In genomic region chr2:106189764-106190468, GRCh38 we compare ENCODE assay signal across 10 cellular contexts. TPM values are rescaled to one million over a fixed set of nuclear protein-coding genes. Genes with fewer than 3 reads are reported as not detected.
DNase-seq lines count a peak whose midpoint lies in the region; ATAC-seq and TF ChIP-seq lines count a peak whose summit lies in the region.
"Had no signal": no experiment of that assay in that cellular context is flagged by ENCODE, and none has a peak within 500 bp of the region (broad histone marks: within the 10 kb centered on the region; RNA-seq: fewer than 3 reads in every experiment).

No MANE protein-coding gene starts in this region.

- H3F3A ChIP-seq in GM23338 (replicated peaks; ENCODE audit: low read depth): no peaks in the 10 kb centered on the region

- 90 to 93% methylated on average over 5 of the region's 5 CpGs for WGBS in aorta, 2 donors

- H3K4me3 Mint-ChIP-seq in GM23338: no peak overlapping the region; the same call in 2 of the 3 replicates
- H3K4me3 Mint-ChIP-seq in activated T-helper 17 cell treated with anti-CD3 and anti-CD28 coated beads, Interleukin-2, amount 50 U/mL, for 72 hours: peak overlapping the region; percentile 7

- ATAC-seq in GM23338 (no peak), aorta (ENCODE audit: low FRiP score) (no peak)
- ATAC-seq in activated T-helper 17 cell treated with anti-CD3 and anti-CD28 coated beads, Interleukin-2, amount 50 U/mL, for 72 hours (replicated peaks): no peak

- no peak for TF ChIP-seq CTCF in AG10803 (conservative IDR thresholded peaks at IDR 0.05; ENCODE audit: low read length)
- no peak for TF ChIP-seq CTCF in GM23338 (conservative IDR thresholded peaks at IDR 0.05; ENCODE audit: low read depth in 2 of 2)
- no peak for TF ChIP-seq CTCF in foreskin fibroblast (IDR thresholded peaks at IDR 0.05; ENCODE audit: low read depth, low read length)
- TF ChIP-seq CTCF in right atrium auricular region (IDR thresholded peaks at IDR 0.05): no peak

- H3K4me3 ChIP-seq in AG10803 (ENCODE audit: low read length) (no peak overlapping the region), GM23338 (no peak overlapping the region), foreskin fibroblast (ENCODE audit: low read depth in 1 of 2, low read length in 2 of 2) (no peak overlapping the region), aorta (ENCODE audit: low read length in 2 of 2) (no peak overlapping the region), right atrium auricular region (no peak overlapping the region)

- H3K27ac ChIP-seq in GM23338 (ENCODE audit: low read depth) (peak overlapping the region; percentile 57), aorta (ENCODE audit: low read depth in 1 of 2, low read length in 2 of 2) (no peak overlapping the region), right atrium auricular region (no peak overlapping the region)

- H3K9me3 ChIP-seq in aorta (ENCODE audit: control insufficient read depth, low read length): no peaks in the 10 kb centered on the region
- no peaks in the 10 kb centered on the region for H3K9me3 ChIP-seq in right atrium auricular region

- H3K79me2 ChIP-seq in GM23338 (replicated peaks; ENCODE audit: insufficient read depth): peaks cover 88% of the 10 kb centered on the region

- intact Hi-C loops in aorta (cut with DNase I): no loop called here

- H3K27me3 Mint-ChIP-seq in GM23338 (ENCODE audit: insufficient read depth, low read depth, poor library complexity): peaks cover 7% of the 10 kb centered on the region
- no peaks in the 10 kb centered on the region for H3K27me3 Mint-ChIP-seq in activated T-helper 17 cell treated with anti-CD3 and anti-CD28 coated beads, Interleukin-2, amount 50 U/mL, for 72 hours

- H3K4me1 ChIP-seq in GM23338 (ENCODE audit: insufficient read depth) (peaks cover 43% of the 10 kb centered on the region), aorta (ENCODE audit: control insufficient read depth in 1 of 2, insufficient read depth in 2 of 2, low read length in 2 of 2) (peaks cover 0 to 1% of the 10 kb centered on the region in 2 donors), right atrium auricular region (peaks cover 0 to 13% of the 10 kb centered on the region in 2 donors)

- H4K20me1 ChIP-seq in GM23338 (replicated peaks; ENCODE audit: insufficient read depth): peaks cover 35% of the 10 kb centered on the region

- H3K4me1 Mint-ChIP-seq in GM23338: peaks cover 48% of the 10 kb centered on the region
- peaks cover 51% of the 10 kb centered on the region for H3K4me1 Mint-ChIP-seq in activated T-helper 17 cell treated with anti-CD3 and anti-CD28 coated beads, Interleukin-2, amount 50 U/mL, for 72 hours

- H3K4me2 ChIP-seq in GM23338: peak overlapping the region; percentile 46; the same call in 1 of the 2 replicates

- DNase-seq in AG10803 (ENCODE audit: low read depth) (peak; percentile 34), GM23338 (ENCODE audit: low spot score) (no peak), foreskin fibroblast (peak; percentile 21 to 55), aorta (no peak), right atrium auricular region (ENCODE audit: low spot score) (no peak), epidermal melanocyte (ENCODE audit: insufficient read length, low spot score) (no peak), NCI-H2227 (lab: John Stamatoyannopoulos, UW; ENCODE audit: unreplicated experiment) (no peak)
- DNase-seq: DMS79, small intestine had no signal

- H3K36me3 Mint-ChIP-seq in GM23338 (ENCODE audit: low read depth): peaks cover 6% of the 10 kb centered on the region; the same call in 1 of the 3 replicates
- peaks cover 48% of the 10 kb centered on the region for H3K36me3 Mint-ChIP-seq in activated T-helper 17 cell treated with anti-CD3 and anti-CD28 coated beads, Interleukin-2, amount 50 U/mL, for 72 hours (ENCODE audit: low read depth)

- H3K9me2 ChIP-seq in GM23338 (ENCODE audit: insufficient read depth): no peaks in the 10 kb centered on the region

- H3K9me3 Mint-ChIP-seq in GM23338: no peaks in the 10 kb centered on the region
- no peaks in the 10 kb centered on the region for H3K9me3 Mint-ChIP-seq in activated T-helper 17 cell treated with anti-CD3 and anti-CD28 coated beads, Interleukin-2, amount 50 U/mL, for 72 hours

- no peaks in the 10 kb centered on the region for H3K27me3 ChIP-seq in GM23338 (ENCODE audit: insufficient read depth)
- no peaks in the 10 kb centered on the region for H3K27me3 ChIP-seq in aorta (ENCODE audit: control insufficient read depth in 1 of 2, insufficient read depth in 2 of 2, low read length in 1 of 2)
- no peaks in the 10 kb centered on the region for H3K27me3 ChIP-seq in right atrium auricular region

- H3K36me3 ChIP-seq in GM23338 (ENCODE audit: insufficient read depth) (no peaks in the 10 kb centered on the region), aorta (ENCODE audit: control insufficient read depth in 1 of 2, insufficient read depth in 2 of 2, low read length in 1 of 2) (no peaks in the 10 kb centered on the region), right atrium auricular region (no peaks in the 10 kb centered on the region)

- 0 out of 2 replicates have a peak overlapping the region, but pooled peaks have one; percentile 3 for H3K27ac Mint-ChIP-seq in GM23338
- H3K27ac Mint-ChIP-seq in activated T-helper 17 cell treated with anti-CD3 and anti-CD28 coated beads, Interleukin-2, amount 50 U/mL, for 72 hours: no peak overlapping the region

- H2AFZ ChIP-seq in GM23338: no peak overlapping the region

TF ChIP-seq in GM23338, 12 proteins besides CTCF, POLR2A, EP300 and RAD21 (continues in another document):
- TF ChIP-seq ZNF114 (CRISPR knock-in tag; IDR thresholded peaks at IDR 0.05): no peak
- no peak for TF ChIP-seq NANOG (IDR thresholded peaks at IDR 0.05; ENCODE audit: borderline replicate concordance)
- no peak for TF ChIP-seq EZH2phosphoT487 (IDR thresholded peaks at IDR 0.05; ENCODE audit: unreplicated experiment)
- TF ChIP-seq, protein P1, sequence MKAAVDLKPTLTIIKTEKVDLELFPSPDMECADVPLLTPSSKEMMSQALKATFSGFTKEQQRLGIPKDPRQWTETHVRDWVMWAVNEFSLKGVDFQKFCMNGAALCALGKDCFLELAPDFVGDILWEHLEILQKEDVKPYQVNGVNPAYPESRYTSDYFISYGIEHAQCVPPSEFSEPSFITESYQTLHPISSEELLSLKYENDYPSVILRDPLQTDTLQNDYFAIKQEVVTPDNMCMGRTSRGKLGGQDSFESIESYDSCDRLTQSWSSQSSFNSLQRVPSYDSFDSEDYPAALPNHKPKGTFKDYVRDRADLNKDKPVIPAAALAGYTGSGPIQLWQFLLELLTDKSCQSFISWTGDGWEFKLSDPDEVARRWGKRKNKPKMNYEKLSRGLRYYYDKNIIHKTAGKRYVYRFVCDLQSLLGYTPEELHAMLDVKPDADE (IDR thresholded peaks at IDR 0.05): no peak
- TF ChIP-seq JUNB (IDR thresholded peaks at IDR 0.05; ENCODE audit: unreplicated experiment): no peak
- no peak for TF ChIP-seq POLR2AphosphoS5 (IDR thresholded peaks at IDR 0.05; ENCODE audit: low read depth)
- TF ChIP-seq EZH2 (IDR thresholded peaks at IDR 0.05; ENCODE audit: low read depth, unreplicated experiment): no peak
- TF ChIP-seq STAT1 (IDR thresholded peaks at IDR 0.05; ENCODE audit: unreplicated experiment): no peak

RNA-seq across cellular contexts. Expression of gene UXS1, which starts 4.2 kb away (rescaled TPM):
- 50.2 and 131 TPM in 2 replicates for total RNA-seq in GM23338 (2014; rRNA removed; shearing (Covaris generic))
- polyA plus RNA-seq in GM23338 (2016; fragmentation: Nextera tagmentation; extraction: Ambion mirVana) (38.4 and 48.7 TPM in 2 replicates), aorta (10 to 100 TPM; 10.5 to 12.3 TPM)
- 100 to 1,000 TPM in 1 of 2 donors, 10 to 100 TPM in 1; 62.0 to 105 TPM for total RNA-seq in activated T-helper 17 cell treated with anti-CD3 and anti-CD28 coated beads, Interleukin-2, amount 50 U/mL, for 72 hours
- total RNA-seq in aorta (10 to 100 TPM; 20.6 to 29.3 TPM), right atrium auricular region (10 to 100 TPM; 25.0 to 33.5 TPM)

Comparison
In these comparisons a context has a peak if more than half of its experiments do, and no peak if none do; other contexts are left out.
1. DNase-seq: peak in AG10803 (single experiment) and foreskin fibroblast (2 of 2); none in GM23338 (single experiment), aorta (0 of 2), right atrium auricular region (single experiment), epidermal melanocyte (single experiment) and NCI-H2227 (single experiment).